ENCODE assay signal across 18 cellular contexts in genomic region chr12:76778358-76778757, GRCh38.
"Had no signal": no experiment of that assay in that cellular context is flagged by ENCODE, and none has a peak within 500 bp of the region (broad histone marks: within the 10 kb centered on the region; RNA-seq: fewer than 3 reads in every experiment).

No MANE protein-coding gene starts in this region.

- H3K4me3 ChIP-seq: lower lobe of right lung, ovary, skin epidermis, suprapubic skin, upper lobe of left lung had no signal

- H3K27me3 ChIP-seq: ovary, suprapubic skin, upper lobe of left lung had no signal

- H3K36me3 ChIP-seq: lower lobe of right lung, ovary, suprapubic skin, upper lobe of left lung had no signal

- H3K27ac ChIP-seq: lower lobe of right lung, ovary, skin epidermis, suprapubic skin, upper lobe of left lung had no signal

- H3K9me3 ChIP-seq: lower lobe of right lung, ovary, suprapubic skin, upper lobe of left lung had no signal

- H3K9me3 Mint-ChIP-seq: mesothelial cell of epicardium had no signal

- H3K4me3 Mint-ChIP-seq: mesothelial cell of epicardium, neural crest cell had no signal

- H3K27ac Mint-ChIP-seq: mesothelial cell of epicardium had no signal

- DNase-seq: activated CD4-positive, alpha-beta T cell treated with anti-CD3 and anti-CD28 coated beads, Interleukin-2, amount 50 U/mL, for 4 hours; activated CD4-positive, CD25-positive, alpha-beta regulatory T cell treated with anti-CD3 and anti-CD28 coated beads, Interleukin-2, amount 50 U/mL, for 72 hours; activated naive CD4-positive, alpha-beta T cell treated with anti-CD3 and anti-CD28 coated beads, Interleukin-2, amount 50 U/mL, for 16 hours; activated T-cell treated with anti-CD3 and anti-CD28 coated beads, Interleukin-2, amount 50 U/mL, for 1 hour; dermis blood vessel endothelial cell; left cardiac atrium; lower lobe of right lung; ovary; retina; stimulated activated CD4-positive, alpha-beta T cell treated with anti-CD3 and anti-CD28 coated beads, Interleukin-15, amount 100 ng/mL, for 24 hours; stimulated activated CD4-positive, alpha-beta T cell treated with anti-CD3 and anti-CD28 coated beads, Interleukin-4, amount 100 ng/mL, for 1 hour; stimulated activated naive CD8-positive, alpha-beta T cell treated with anti-CD3 and anti-CD28 coated beads, Interleukin-15, Interleukin-2, amounts not matched to agents 100 U/mL and 50 U/mL, for 24 hours; SW 1271; upper lobe of left lung had no signal
